In the genomic region with DNA sequence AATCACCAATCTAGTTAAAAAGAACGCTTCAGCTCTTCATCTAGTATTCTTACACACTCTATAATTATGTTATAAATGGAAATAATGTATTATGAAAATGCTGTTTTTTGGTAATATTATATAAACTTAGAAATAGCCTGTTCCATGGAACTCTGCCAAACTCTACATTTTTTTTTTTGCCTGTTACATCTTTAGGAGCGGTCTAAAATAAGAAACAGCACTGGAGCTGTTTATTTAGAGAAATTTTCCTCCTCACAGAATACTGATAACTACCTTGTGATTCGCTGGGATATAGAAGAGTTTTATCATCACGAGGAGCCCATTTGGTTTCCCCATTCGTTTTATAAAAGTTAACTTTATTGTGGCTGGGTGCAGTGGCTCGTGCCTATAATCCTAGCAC, we compare ENCODE assay signal across 17 cellular contexts. TPM values are rescaled to one million over a fixed set of nuclear protein-coding genes. Genes with fewer than 3 reads are reported as not detected.
DNase-seq lines count a peak whose midpoint lies in the region; ATAC-seq, FAIRE-seq and TF ChIP-seq lines count a peak whose summit lies in the region.
"Had no signal": no experiment of that assay in that cellular context is flagged by ENCODE, and none has a peak within 500 bp of the region (broad histone marks: within the 10 kb centered on the region; RNA-seq: fewer than 3 reads in every experiment).

No MANE protein-coding gene starts in this region.

- TF ChIP-seq CTCF in left ventricle myocardium inferior (IDR thresholded peaks at IDR 0.05; ENCODE audit: borderline replicate concordance) = no peak

- H3K4me1 ChIP-seq in left ventricle myocardium inferior = peaks cover 21% of the 10 kb centered on the region
- H3K4me1 ChIP-seq: BLaER1, HAP-1 had no signal

- peak overlapping the region; percentile 17 for H3K27ac ChIP-seq in left ventricle myocardium inferior (replicated peaks)
- H3K27ac ChIP-seq: 22Rv1, A549, BLaER1, HL-60 had no signal

- H3K4me3 ChIP-seq in left ventricle myocardium inferior = no peak overlapping the region
- H3K4me3 ChIP-seq: A549, BLaER1, GM23248, HAP-1 had no signal

- FAIRE-seq in islet of Langerhans (lab: Jason Lieb, UNC) = peak; percentile 56
- FAIRE-seq: A549, GM12891 had no signal

- H3K27me3 ChIP-seq in left ventricle myocardium inferior (ENCODE audit: low read depth) = no peaks in the 10 kb centered on the region
- H3K27me3 ChIP-seq: BLaER1 had no signal

- ATAC-seq in Right ventricle myocardium superior (ENCODE audit: poor library complexity) (no peak), HG02981 (IDR thresholded peaks at IDR 0.05; ENCODE audit: unreplicated experiment) (no peak)
- ATAC-seq: A549; CD8-positive, alpha-beta T cell had no signal

- no peak for DNase-seq in left ventricle myocardium inferior
- no peak for DNase-seq in Right ventricle myocardium superior
- peak; percentile 45 for DNase-seq in fibroblast of peridontal ligament (ENCODE audit: extremely low read depth)
- DNase-seq in AG08396 (ENCODE audit: low spot score) = no peak
- DNase-seq in pons (ENCODE audit: low spot score) = no peak
- no peak for DNase-seq in activated effector memory CD4-positive, alpha-beta T cell treated with Interleukin-2 at 50 U/mL for 16 hours
- DNase-seq: CD8-positive, alpha-beta T cell; DMS 273 treated with DMSO at 0.1 percent for 48 hours; GM23248 had no signal

- intact Hi-C loops in left ventricle myocardium inferior (cut with micrococcal nuclease) (no loop called here), Right ventricle myocardium superior (cut with DNase I) (no loop called here)

- no peaks in the 10 kb centered on the region for H3K9me3 ChIP-seq in left ventricle myocardium inferior (replicated peaks)
- H3K9me3 ChIP-seq: A549, BLaER1, HAP-1 had no signal

- H3K36me3 ChIP-seq in left ventricle myocardium inferior = peaks cover 9% of the 10 kb centered on the region
- H3K36me3 ChIP-seq: HAP-1 had no signal

RNA-seq across cellular contexts. Expression of gene PKN2, which starts 58.5 kb away (rescaled TPM):
- 28.2 TPM for total RNA-seq in left ventricle myocardium inferior
- total RNA-seq in Right ventricle myocardium superior = 34.5 TPM
